In genomic region chr15:52261498-52262242, GRCh38 we compare ENCODE assay signal across 8 cellular contexts. TPM values are rescaled to one million over a fixed set of nuclear protein-coding genes. Genes with fewer than 3 reads are reported as not detected.
DNase-seq lines count a peak whose midpoint lies in the region; ATAC-seq and TF ChIP-seq lines count a peak whose summit lies in the region.

No MANE protein-coding gene starts in this region.

- H3K4me2 ChIP-seq in neuronal stem cell (ENCODE audit: insufficient read depth, low read length, poor library complexity, severe bottlenecking) = peak overlapping the region; percentile 43

- no peaks in the 10 kb centered on the region for H3K79me1 ChIP-seq in neuronal stem cell (ENCODE audit: low read depth, low read length)

- H3K4me1 ChIP-seq in neuronal stem cell (ENCODE audit: control insufficient read depth in 2 of 2, insufficient read depth in 1 of 2, low read depth in 1 of 2, low read length in 2 of 2) = peaks cover 32 to 38% of the 10 kb centered on the region in 2 donors

- peak overlapping the region; percentile 100 for H2AK5ac ChIP-seq in neuronal stem cell (ENCODE audit: low read depth, low read length)

- TF ChIP-seq CTCF in HFFc6 (IDR thresholded peaks at IDR 0.05) = peak; percentile 47
- no peak for TF ChIP-seq CTCF in NB4 (IDR thresholded peaks at IDR 0.05; ENCODE audit: low read depth, low read length)
- TF ChIP-seq CTCF in fibroblast of pulmonary artery (IDR thresholded peaks at IDR 0.05; ENCODE audit: low read length, missing control alignments) = no peak

- H2BK120ac ChIP-seq in neuronal stem cell (ENCODE audit: low read depth, low read length) = peak overlapping the region; percentile 98

- H3K4ac ChIP-seq in neuronal stem cell (ENCODE audit: low read length) = peak overlapping the region; percentile 98

- H3K4me3 ChIP-seq in NB4 (ENCODE audit: low read depth, low read length) (no peak overlapping the region), fibroblast of pulmonary artery (replicated peaks; ENCODE audit: low read depth, low read length) (no peak overlapping the region), neuronal stem cell (ENCODE audit: low read length in 2 of 2) (no peak overlapping the region)

- peak overlapping the region; percentile 15 for H3K14ac ChIP-seq in neuronal stem cell (ENCODE audit: low read length)

- WGBS in neuronal stem cell (ENCODE audit: extremely low coverage in 2 of 2, insufficient read length in 2 of 2, insufficient replicate concordance in 1 of 2), 2 donors = no CpG with 5 or more reads among the region's 8 CpGs

- peak overlapping the region; percentile 79 for H2AFZ ChIP-seq in neuronal stem cell (ENCODE audit: low read length)

- peak overlapping the region; percentile 100 for H2BK12ac ChIP-seq in neuronal stem cell (ENCODE audit: low read length)

- no peak overlapping the region for H3K23ac ChIP-seq in neuronal stem cell (ENCODE audit: low read depth, low read length, poor library complexity)

- peaks cover 13% of the 10 kb centered on the region for H3K27me3 Mint-ChIP-seq in HFFc6 (ENCODE audit: insufficient read depth)
- H3K27me3 Mint-ChIP-seq in activated T-cell treated with anti-CD3 and anti-CD28 coated beads, Interleukin-2, amount 50 U/mL, for 72 hours (ENCODE audit: low read depth) = no peaks in the 10 kb centered on the region

- H2BK5ac ChIP-seq in neuronal stem cell (ENCODE audit: low read length) = peak overlapping the region; percentile 100

- H3K27ac ChIP-seq in neuronal stem cell (replicated peaks; ENCODE audit: low read length) = peak overlapping the region; percentile 97

- peak overlapping the region; percentile 71 for H3K9ac ChIP-seq in neuronal stem cell (ENCODE audit: low read depth, low read length, poor library complexity)

- H3K9me3 ChIP-seq in neuronal stem cell (replicated peaks in 1 of 2; ENCODE audit: control insufficient read depth in 2 of 2, insufficient read depth in 1 of 2, low read depth in 1 of 2, low read length in 2 of 2) = no peaks in the 10 kb centered on the region

- H4K91ac ChIP-seq in neuronal stem cell (ENCODE audit: low read depth, low read length, poor library complexity) = peak overlapping the region; percentile 100

- no peaks in the 10 kb centered on the region for H3K27me3 ChIP-seq in neuronal stem cell (ENCODE audit: control insufficient read depth in 3 of 3, insufficient read depth in 3 of 3, low read depth in 1 of 3, low read length in 3 of 3)

- peak overlapping the region; percentile 97 for H3K18ac ChIP-seq in neuronal stem cell (ENCODE audit: low read length)

- ATAC-seq in activated T-cell treated with anti-CD3 and anti-CD28 coated beads, Interleukin-2, amount 50 U/mL, for 72 hours (replicated peaks in 1 of 2) = peak; percentile 100

- H3K36me3 ChIP-seq in neuronal stem cell (replicated peaks in 1 of 2; ENCODE audit: control insufficient read depth in 2 of 2, insufficient read depth in 2 of 2, low read length in 2 of 2) = peaks cover 4 to 8% of the 10 kb centered on the region in 2 donors

- no peaks in the 10 kb centered on the region for H3K9me3 Mint-ChIP-seq in HFFc6
- no peaks in the 10 kb centered on the region for H3K9me3 Mint-ChIP-seq in activated T-cell treated with anti-CD3 and anti-CD28 coated beads, Interleukin-2, amount 50 U/mL, for 72 hours

- TF ChIP-seq POLR2A in NB4 (IDR thresholded peaks at IDR 0.05; ENCODE audit: extremely low read depth, insufficient read length) = no peak

- peaks cover 27% of the 10 kb centered on the region for H3K4me1 Mint-ChIP-seq in HFFc6 (ENCODE audit: low read depth)
- peaks cover 52% of the 10 kb centered on the region for H3K4me1 Mint-ChIP-seq in activated T-cell treated with anti-CD3 and anti-CD28 coated beads, Interleukin-2, amount 50 U/mL, for 72 hours (ENCODE audit: low read depth)

- H3K27ac Mint-ChIP-seq in HFFc6 = peak overlapping the region; percentile 67
- H3K27ac Mint-ChIP-seq in activated T-cell treated with anti-CD3 and anti-CD28 coated beads, Interleukin-2, amount 50 U/mL, for 72 hours = peak overlapping the region; percentile 93

- H3K4me3 Mint-ChIP-seq in HFFc6 = 0 out of 2 replicates have a peak overlapping the region, but pooled peaks have one; percentile 11
- H3K4me3 Mint-ChIP-seq in activated T-cell treated with anti-CD3 and anti-CD28 coated beads, Interleukin-2, amount 50 U/mL, for 72 hours = peak overlapping the region; percentile 58 to 71

- DNase-seq in NCI-H748 (lab: John Stamatoyannopoulos, UW; ENCODE audit: unreplicated experiment) = peak; percentile 25
- no peak for DNase-seq in NCI-H748 treated with DMSO at 0.1 percent for 48 hours (lab: John Stamatoyannopoulos, UW)
- peak; percentile 68 for DNase-seq in HFFc6
- DNase-seq in NB4 (ENCODE audit: low read depth) = peak; percentile 54
- DNase-seq in activated T-cell treated with anti-CD3 and anti-CD28 coated beads, Interleukin-2, amount 50 U/mL, for 72 hours = peak; percentile 79 to 83
- DNase-seq in fibroblast of pulmonary artery (ENCODE audit: low read depth) = peak; percentile 87
- DNase-seq in neuronal stem cell (ENCODE audit: low spot score) = peak; percentile 82
- DNase-seq in ureter (ENCODE audit: low spot score) = peak; percentile 83

- peak overlapping the region; percentile 58 for H4K8ac ChIP-seq in neuronal stem cell (ENCODE audit: low read depth, low read length)

- H2BK15ac ChIP-seq in neuronal stem cell (ENCODE audit: low read length) = peak overlapping the region; percentile 99

- no peaks in the 10 kb centered on the region for H3K36me3 Mint-ChIP-seq in HFFc6 (ENCODE audit: low read depth)
- H3K36me3 Mint-ChIP-seq in activated T-cell treated with anti-CD3 and anti-CD28 coated beads, Interleukin-2, amount 50 U/mL, for 72 hours (ENCODE audit: insufficient read depth in 2 of 2) = no peaks in the 10 kb centered on the region

RNA-seq across cellular contexts. Expression of gene MYO5C, which starts 33.9 kb away (rescaled TPM):
- total RNA-seq in HFFc6 (2021; fragmentation: NEBNext Ultra II Directional; extraction: Animal tissue kit (Norgen Biotek cat#: 25700)) = under 1 TPM in 2 of 6 experiments, not detected in 4; 0.02 to 0.10 TPM
- 1 to 10 TPM in 1 of 2 donors, under 1 TPM in 1; 0.69 to 1.6 TPM for total RNA-seq in activated T-cell treated with anti-CD3 and anti-CD28 coated beads, Interleukin-2, amount 50 U/mL, for 72 hours
- 4.4 TPM for polyA plus RNA-seq in neuronal stem cell (2013, experiment 1 of 2)
- polyA plus RNA-seq in neuronal stem cell (2013, experiment 2 of 2) = 4.4 TPM
- 56.3 TPM for total RNA-seq in ureter

Comparison
In these comparisons a context has a peak if more than half of its experiments do, and no peak if none do; other contexts are left out.
1. RNA of gene MYO5C, which starts 33.9 kb away (total RNA-seq): 56.3 TPM in ureter (single experiment); 0.69 to 1.6 TPM in activated T-cell treated with anti-CD3 and anti-CD28 coated beads, Interleukin-2, amount 50 U/mL, for 72 hours and 0.02 to 0.10 TPM in HFFc6; every median in the first group is over 10 times any median in the second.